ENCODE assay signal across 10 cellular contexts in genomic region chr12:14691560-14691959, GRCh38. TPM values are rescaled to one million over a fixed set of nuclear protein-coding genes. Genes with fewer than 3 reads are reported as not detected.
DNase-seq lines count a peak whose midpoint lies in the region; ATAC-seq and TF ChIP-seq lines count a peak whose summit lies in the region.
"Had no signal": no experiment of that assay in that cellular context is flagged by ENCODE, and none has a peak within 500 bp of the region (broad histone marks: within the 10 kb centered on the region; RNA-seq: fewer than 3 reads in every experiment).

No MANE protein-coding gene starts in this region.

- no peaks in the 10 kb centered on the region for H3K79me2 ChIP-seq in osteoblast (ENCODE audit: insufficient read depth, low read length)

- H3K27ac ChIP-seq in esophagus muscularis mucosa (replicated peaks in 1 of 4) = no peak overlapping the region
- no peak overlapping the region for H3K27ac ChIP-seq in osteoblast (ENCODE audit: low read depth, low read length)

- intact Hi-C loops in esophagus muscularis mucosa (cut with DNase I) = no loop called here

- H3K4me3 ChIP-seq in esophagus muscularis mucosa (no peak overlapping the region), osteoblast (ENCODE audit: insufficient read depth, low read length) (no peak overlapping the region)

- no peaks in the 10 kb centered on the region for H3K4me1 ChIP-seq in esophagus muscularis mucosa
- H3K4me1 ChIP-seq in osteoblast (ENCODE audit: insufficient read depth, low read length) = no peaks in the 10 kb centered on the region

- no peaks in the 10 kb centered on the region for H3K36me3 ChIP-seq in esophagus muscularis mucosa
- H3K36me3 ChIP-seq in osteoblast (ENCODE audit: insufficient read depth, low read length) = no peaks in the 10 kb centered on the region

- peak; percentile 51 for ATAC-seq in GM18502 (IDR thresholded peaks at IDR 0.05; ENCODE audit: poor library complexity, unreplicated experiment)

- no peak overlapping the region for H3K4me2 ChIP-seq in osteoblast (ENCODE audit: insufficient read depth, low read length)

- no peak for TF ChIP-seq POLR2A in esophagus muscularis mucosa (IDR thresholded peaks at IDR 0.05; ENCODE audit: low read depth)

- H3K27me3 ChIP-seq in esophagus muscularis mucosa = no peaks in the 10 kb centered on the region
- H3K27me3 ChIP-seq in osteoblast (ENCODE audit: insufficient read depth, low read length) = no peaks in the 10 kb centered on the region

- no peaks in the 10 kb centered on the region for H4K20me1 ChIP-seq in osteoblast (ENCODE audit: insufficient read depth, low read length)

- peak; percentile 14 for DNase-seq in NCI-H2171 (lab: John Stamatoyannopoulos, UW)
- peak; percentile 93 for DNase-seq in esophagus muscularis mucosa (ENCODE audit: extremely low spot score)
- DNase-seq in putamen (ENCODE audit: low spot score) = peak; percentile 34
- no peak for DNase-seq in osteoblast (ENCODE audit: insufficient read length, low spot score, missing footprints)
- no peak for DNase-seq in stimulated activated CD4-positive, alpha-beta T cell treated with anti-CD3 and anti-CD28 coated beads, Interleukin-4, amount 100 ng/mL, for 24 hours
- DNase-seq in cerebellum (ENCODE audit: low spot score) = no peak
- DNase-seq in activated effector memory CD4-positive, alpha-beta T cell treated with Interleukin-2 at 50 U/mL for 16 hours = no peak
- DNase-seq: activated CD4-positive, CD25-positive, alpha-beta regulatory T cell had no signal

- no peak overlapping the region for H2AFZ ChIP-seq in osteoblast (ENCODE audit: low read length)

- TF ChIP-seq EP300 in esophagus muscularis mucosa (IDR thresholded peaks at IDR 0.05) = no peak

- no peak for TF ChIP-seq CTCF in esophagus muscularis mucosa (IDR thresholded peaks at IDR 0.05)
- TF ChIP-seq CTCF in osteoblast (IDR thresholded peaks at IDR 0.05; ENCODE audit: extremely low read depth, low read depth, low read length) = no peak

- H3K9me3 ChIP-seq in esophagus muscularis mucosa (no peaks in the 10 kb centered on the region), osteoblast (ENCODE audit: low read depth, low read length) (no peaks in the 10 kb centered on the region)

RNA-seq across cellular contexts. Expression of gene GUCY2C, which starts 4.8 kb away (rescaled TPM):
- total RNA-seq in esophagus muscularis mucosa (not detected), osteoblast (not detected in 2 replicates), cerebellum (0.09 TPM)
- total RNA-seq: fibroblast of lung had no signal

Comparison
In these comparisons a context has a peak if more than half of its experiments do, and no peak if none do; other contexts are left out.
1. DNase-seq: peak in NCI-H2171 (single experiment), esophagus muscularis mucosa (single experiment) and putamen (single experiment); none in osteoblast (single experiment), stimulated activated CD4-positive, alpha-beta T cell treated with anti-CD3 and anti-CD28 coated beads, Interleukin-4, amount 100 ng/mL, for 24 hours (single experiment), cerebellum (single experiment) and activated effector memory CD4-positive, alpha-beta T cell treated with Interleukin-2 at 50 U/mL for 16 hours (single experiment).